In genomic region chr11:43643898-43644625, GRCh38 we compare ENCODE assay signal across 8 cellular contexts. TPM values are rescaled to one million over a fixed set of nuclear protein-coding genes. Genes with fewer than 3 reads are reported as not detected.
A peak's percentile ranks its signal among the peaks of the same experiment; 100 is the strongest.
DNase-seq lines count a peak whose midpoint lies in the region; ATAC-seq and TF ChIP-seq lines count a peak whose summit lies in the region.

No MANE protein-coding gene starts in this region.

- intact Hi-C loops in activated T-helper 1 cell treated with anti-CD3 and anti-CD28 coated beads, Interleukin-12 subunit alpha, Interleukin-12 subunit beta, Interleukin-2, Interleukin-4 antibody, amounts not matched to agents 30 ng/mL and 10 ng/mL and 1 ng/mL, durations not matched to agents 14 hours and 24 hours and 36 hours (cut with micrococcal nuclease), result loop anchor here (1.0 to 10.0 kb wide), 9 partner anchors 36 to 421 kb away; partner anchors contain the start of genes ACCS, ALKBH3, HSD17B12 and TTC17

- peaks cover 18% of the 10 kb centered on the region for H3K27me3 Mint-ChIP-seq in activated T-helper 1 cell treated with anti-CD3 and anti-CD28 coated beads, Interleukin-12 subunit alpha, Interleukin-12 subunit beta, Interleukin-2, Interleukin-4 antibody, amounts not matched to agents 30 ng/mL and 10 ng/mL and 1 ng/mL, durations not matched to agents 14 hours and 24 hours and 36 hours (ENCODE audit: insufficient read depth)
- peaks cover 12 to 15% (median 14%) of the 10 kb centered on the region in 3 donors for H3K27me3 Mint-ChIP-seq in naive B cell

- H4K20me1 ChIP-seq in DND-41 (ENCODE audit: insufficient read depth, low read length), result no peaks in the 10 kb centered on the region

- H3K27ac Mint-ChIP-seq in activated T-helper 1 cell treated with anti-CD3 and anti-CD28 coated beads, Interleukin-12 subunit alpha, Interleukin-12 subunit beta, Interleukin-2, Interleukin-4 antibody, amounts not matched to agents 30 ng/mL and 10 ng/mL and 1 ng/mL, durations not matched to agents 14 hours and 24 hours and 36 hours, result peak overlapping the region; percentile 91
- peak overlapping the region; percentile 70 to 98 (median 86) for H3K27ac Mint-ChIP-seq in naive B cell
- H3K27ac Mint-ChIP-seq in stimulated activated effector memory CD8-positive, alpha-beta T cell treated with anti-CD3 and anti-CD28 coated beads, Interleukin-12 subunit alpha, Interleukin-12 subunit beta, amount 100 ng/mL, for 72 hours, result peak overlapping the region; percentile 96

- H3K79me2 ChIP-seq in DND-41 (ENCODE audit: insufficient read depth, low read length), result peaks cover 20% of the 10 kb centered on the region

- no peak for TF ChIP-seq POLR2A in Peyer's patch (IDR thresholded peaks at IDR 0.05)

- H3K9ac ChIP-seq in DND-41 (ENCODE audit: low read depth, low read length), result peak overlapping the region; percentile 75

- H3K36me3 ChIP-seq in DND-41 (ENCODE audit: insufficient read depth, low read length), result no peaks in the 10 kb centered on the region
- no peaks in the 10 kb centered on the region for H3K36me3 ChIP-seq in Peyer's patch

- H2AFZ ChIP-seq in DND-41 (ENCODE audit: low read depth, low read length), result peak overlapping the region; percentile 86

- DNase-seq in DND-41 (peak; percentile 90), KG1 (lab: John Stamatoyannopoulos, UW) (peak; percentile 79), Peyer's patch (peak; percentile 84 to 93 (median 87)), fibroblast of gingiva (ENCODE audit: low read depth) (peak; percentile 85), naive B cell (peak; percentile 84)
- DNase-seq in activated T-helper 1 cell treated with anti-CD3 and anti-CD28 coated beads, Interleukin-12 subunit alpha, Interleukin-12 subunit beta, Interleukin-2, Interleukin-4 antibody, amounts not matched to agents 30 ng/mL and 10 ng/mL and 1 ng/mL, durations not matched to agents 14 hours and 24 hours and 36 hours (ENCODE audit: low spot score), result peak; percentile 83
- peak; percentile 75 to 91 for DNase-seq in stimulated activated effector memory CD8-positive, alpha-beta T cell treated with anti-CD3 and anti-CD28 coated beads, Interleukin-12 subunit alpha, Interleukin-12 subunit beta, amount 100 ng/mL, for 72 hours (ENCODE audit: low spot score in 2 of 2)

- H3K4me3 ChIP-seq in DND-41 (ENCODE audit: low read depth in 1 of 2, low read length in 2 of 2) (peak overlapping the region; percentile 82 to 89), Peyer's patch (peak overlapping the region; percentile 69 to 94 (median 88))

- peaks cover 19% of the 10 kb centered on the region for H3K4me1 Mint-ChIP-seq in activated T-helper 1 cell treated with anti-CD3 and anti-CD28 coated beads, Interleukin-12 subunit alpha, Interleukin-12 subunit beta, Interleukin-2, Interleukin-4 antibody, amounts not matched to agents 30 ng/mL and 10 ng/mL and 1 ng/mL, durations not matched to agents 14 hours and 24 hours and 36 hours (ENCODE audit: low read depth)
- H3K4me1 Mint-ChIP-seq in naive B cell, result peaks cover 10 to 26% (median 14%) of the 10 kb centered on the region in 3 donors
- peaks cover 16% of the 10 kb centered on the region for H3K4me1 Mint-ChIP-seq in stimulated activated effector memory CD8-positive, alpha-beta T cell treated with anti-CD3 and anti-CD28 coated beads, Interleukin-12 subunit alpha, Interleukin-12 subunit beta, amount 100 ng/mL, for 72 hours

- peak overlapping the region; percentile 99 for H3K4me3 Mint-ChIP-seq in activated T-helper 1 cell treated with anti-CD3 and anti-CD28 coated beads, Interleukin-12 subunit alpha, Interleukin-12 subunit beta, Interleukin-2, Interleukin-4 antibody, amounts not matched to agents 30 ng/mL and 10 ng/mL and 1 ng/mL, durations not matched to agents 14 hours and 24 hours and 36 hours
- peak overlapping the region; percentile 92 to 98 (median 98) for H3K4me3 Mint-ChIP-seq in naive B cell
- peak overlapping the region; percentile 90 for H3K4me3 Mint-ChIP-seq in stimulated activated effector memory CD8-positive, alpha-beta T cell treated with anti-CD3 and anti-CD28 coated beads, Interleukin-12 subunit alpha, Interleukin-12 subunit beta, amount 100 ng/mL, for 72 hours

- H3K27ac ChIP-seq in DND-41 (ENCODE audit: low read length), result peak overlapping the region; percentile 82
- peak overlapping the region; percentile 23 to 69 (median 54) for H3K27ac ChIP-seq in Peyer's patch

- H3K4me2 ChIP-seq in DND-41 (ENCODE audit: insufficient read depth, low read length), result peak overlapping the region; percentile 91

- H3K27me3 ChIP-seq in DND-41 (ENCODE audit: insufficient read depth, low read length, poor library complexity) (peaks cover 7% of the 10 kb centered on the region), Peyer's patch (no peaks in the 10 kb centered on the region)

- no peaks in the 10 kb centered on the region for H3K9me3 ChIP-seq in DND-41 (ENCODE audit: insufficient read depth, low read length, severe bottlenecking)
- H3K9me3 ChIP-seq in Peyer's patch, result no peaks in the 10 kb centered on the region

- H3K9me3 Mint-ChIP-seq in activated T-helper 1 cell treated with anti-CD3 and anti-CD28 coated beads, Interleukin-12 subunit alpha, Interleukin-12 subunit beta, Interleukin-2, Interleukin-4 antibody, amounts not matched to agents 30 ng/mL and 10 ng/mL and 1 ng/mL, durations not matched to agents 14 hours and 24 hours and 36 hours, result peaks cover 6% of the 10 kb centered on the region
- no peaks in the 10 kb centered on the region for H3K9me3 Mint-ChIP-seq in naive B cell
- no peaks in the 10 kb centered on the region for H3K9me3 Mint-ChIP-seq in stimulated activated effector memory CD8-positive, alpha-beta T cell treated with anti-CD3 and anti-CD28 coated beads, Interleukin-12 subunit alpha, Interleukin-12 subunit beta, amount 100 ng/mL, for 72 hours

- H3K36me3 Mint-ChIP-seq in activated T-helper 1 cell treated with anti-CD3 and anti-CD28 coated beads, Interleukin-12 subunit alpha, Interleukin-12 subunit beta, Interleukin-2, Interleukin-4 antibody, amounts not matched to agents 30 ng/mL and 10 ng/mL and 1 ng/mL, durations not matched to agents 14 hours and 24 hours and 36 hours (ENCODE audit: low read depth), result peaks cover 8% of the 10 kb centered on the region
- no peaks in the 10 kb centered on the region for H3K36me3 Mint-ChIP-seq in naive B cell
- peaks cover 9% of the 10 kb centered on the region for H3K36me3 Mint-ChIP-seq in stimulated activated effector memory CD8-positive, alpha-beta T cell treated with anti-CD3 and anti-CD28 coated beads, Interleukin-12 subunit alpha, Interleukin-12 subunit beta, amount 100 ng/mL, for 72 hours

- TF ChIP-seq CTCF in DND-41 (IDR thresholded peaks at IDR 0.05; ENCODE audit: borderline replicate concordance, extremely low read depth, low read length, poor library complexity, severe bottlenecking) (peak; percentile 1), Peyer's patch (IDR thresholded peaks at IDR 0.05) (peak in 2 of 6 experiments; percentile 17 to 31)

- H3K4me1 ChIP-seq in DND-41 (ENCODE audit: insufficient read depth, low read length) (peaks cover 22% of the 10 kb centered on the region), Peyer's patch (peaks cover 0 to 4% (median 0%) of the 10 kb centered on the region in 4 donors)

- ATAC-seq in DND-41 (ENCODE audit: insufficient read depth, low read depth) (peak; percentile 99), GM21737 (IDR thresholded peaks at IDR 0.05; ENCODE audit: unreplicated experiment) (peak; percentile 99), naive B cell (ENCODE audit: low read depth in 2 of 2) (peak; percentile 100)
- peak; percentile 100 for ATAC-seq in stimulated activated effector memory CD8-positive, alpha-beta T cell treated with anti-CD3 and anti-CD28 coated beads, Interleukin-12 subunit alpha, Interleukin-12 subunit beta, amount 100 ng/mL, for 72 hours

RNA-seq across cellular contexts. Expression of gene HSD17B12, which starts 36.5 kb away (rescaled TPM):
- 10 to 100 TPM; 12.4 to 69.0 (median 59.4) TPM for total RNA-seq in Peyer's patch
- 72.3 and 77.8 TPM in 2 replicates for total RNA-seq in activated T-helper 1 cell treated with anti-CD3 and anti-CD28 coated beads, Interleukin-12 subunit alpha, Interleukin-12 subunit beta, Interleukin-2, Interleukin-4 antibody, amounts not matched to agents 30 ng/mL and 10 ng/mL and 1 ng/mL, durations not matched to agents 14 hours and 24 hours and 36 hours
- 10 to 100 TPM; 27.1 to 49.8 (median 40.6) TPM for polyA plus RNA-seq in naive B cell (ENCODE audit: low read depth in 6 of 6)

Comparison
In these comparisons a context has a peak if more than half of its experiments do, and no peak if none do; other contexts are left out.
1. Peak in every context shown above with its lines: DNase-seq, ATAC-seq, H3K4me3 ChIP-seq and H3K27ac ChIP-seq.